Comparison of ENCODE assay signal across 1 cellular context in genomic region chr5:10420468-10420867, GRCh38.
A peak's percentile ranks its signal among the peaks of the same experiment; 100 is the strongest.
TF ChIP-seq lines count a peak whose summit lies in the region.

No MANE protein-coding gene starts in this region.

TF ChIP-seq in K562, 482 proteins besides CTCF, POLR2A, EP300 and RAD21:
- TF ChIP-seq WHSC1 (IDR thresholded peaks at IDR 0.05; ENCODE audit: low read length) (peak; percentile 60), ELF2 (CRISPR knock-in tag; IDR thresholded peaks at IDR 0.05) (0 out of 2 replicates have a peak, but pooled peaks have one; percentile 51), CBX3 (IDR thresholded peaks at IDR 0.05; ENCODE audit: borderline replicate concordance in 1 of 2, low read length in 2 of 2) (no peak), SIRT6 (IDR thresholded peaks at IDR 0.05; ENCODE audit: low read depth, low read length) (no peak), ZNF175 (CRISPR knock-in tag; IDR thresholded peaks at IDR 0.05; ENCODE audit: low read depth) (no peak), GATA2 (CRISPR knock-in tag; IDR thresholded peaks at IDR 0.05) (no peak), IFI16 (CRISPR knock-in tag; IDR thresholded peaks at IDR 0.05) (no peak), HCFC1 (IDR thresholded peaks at IDR 0.05; ENCODE audit: low read depth, low read length) (no peak), NCOA2 (IDR thresholded peaks at IDR 0.05; ENCODE audit: partially characterized antibody in 2 of 2) (no peak), KLF13 (tag; IDR thresholded peaks at IDR 0.05; ENCODE audit: borderline replicate concordance, low read depth) (0 out of 2 replicates have a peak, but pooled peaks have one; percentile 37), PHF21A (IDR thresholded peaks at IDR 0.05; ENCODE audit: borderline replicate concordance, low read depth) (no peak), KLF16 (IDR thresholded peaks at IDR 0.05) (no peak), FOSL1 (tag; conservative IDR thresholded peaks at IDR 0.05) (no peak)
- TF ChIP-seq, protein P1, sequence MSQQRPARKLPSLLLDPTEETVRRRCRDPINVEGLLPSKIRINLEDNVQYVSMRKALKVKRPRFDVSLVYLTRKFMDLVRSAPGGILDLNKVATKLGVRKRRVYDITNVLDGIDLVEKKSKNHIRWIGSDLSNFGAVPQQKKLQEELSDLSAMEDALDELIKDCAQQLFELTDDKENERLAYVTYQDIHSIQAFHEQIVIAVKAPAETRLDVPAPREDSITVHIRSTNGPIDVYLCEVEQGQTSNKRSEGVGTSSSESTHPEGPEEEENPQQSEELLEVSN (IDR thresholded peaks at IDR 0.05; ENCODE audit: borderline replicate concordance in 1 of 2, extremely low read depth in 1 of 2, insufficient read depth in 1 of 2, insufficient read length in 1 of 2, low read depth in 1 of 2, low read length in 1 of 2, poor library complexity in 1 of 2, severe bottlenecking in 1 of 2): no peak
